ENCODE assay signal across 8 cellular contexts in the genomic region with DNA sequence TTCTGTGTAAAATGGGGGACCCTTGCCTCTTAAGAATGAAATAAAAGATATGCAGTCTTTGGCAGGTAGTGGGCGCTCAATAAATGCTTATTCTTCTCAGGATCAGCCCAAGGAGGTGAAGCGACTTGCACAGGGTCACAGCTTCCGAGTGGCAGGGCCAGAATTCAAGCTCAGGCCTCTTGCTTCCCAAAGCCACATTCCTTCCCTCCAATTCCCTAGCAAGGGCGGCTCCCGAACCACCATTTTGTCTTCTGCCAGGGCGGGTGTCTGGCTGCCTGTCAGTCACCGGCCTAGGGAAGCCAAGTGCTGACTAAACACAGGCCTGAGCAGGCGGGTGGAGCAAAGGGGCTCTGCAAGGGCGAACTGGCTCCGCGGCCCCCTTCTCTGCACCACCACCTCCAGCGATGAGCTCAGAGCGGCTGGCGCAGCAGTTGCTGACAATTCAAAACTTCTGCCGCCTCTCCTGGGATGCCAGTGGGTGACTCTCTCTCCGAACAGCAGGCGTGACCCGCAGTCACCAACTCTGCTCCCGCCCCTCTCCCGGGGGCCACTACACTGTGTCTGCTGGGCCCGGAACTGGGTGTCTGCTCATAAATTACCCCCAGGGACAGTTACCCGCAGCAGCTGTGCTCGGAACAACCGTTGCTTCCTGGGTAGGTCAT. TPM values are rescaled to one million over a fixed set of nuclear protein-coding genes. Genes with fewer than 3 reads are reported as not detected.
A peak's percentile ranks its signal among the peaks of the same experiment; 100 is the strongest.
DNase-seq lines count a peak whose midpoint lies in the region; ATAC-seq, FAIRE-seq and TF ChIP-seq lines count a peak whose summit lies in the region.

No MANE protein-coding gene starts in this region.

- FAIRE-seq in pancreas (lab: Jason Lieb, UNC) = no peak

- no peaks in the 10 kb centered on the region for H3K9me3 Mint-ChIP-seq in activated CD8-positive, alpha-beta memory T cell treated with anti-CD3 and anti-CD28 coated beads, Interleukin-2, amount 10 ng/mL, durations not matched to agents 7 days and 5 days (ENCODE audit: low read depth)
- H3K9me3 Mint-ChIP-seq in glutamatergic neuron (ENCODE audit: unreplicated experiment) = peaks cover 2% of the 10 kb centered on the region

- no peaks in the 10 kb centered on the region for H3K9me3 ChIP-seq in pancreas

- H3K27ac ChIP-seq in pancreas = peak overlapping the region in 2 of 4 donors; percentile 44 to 63

- H3K27ac Mint-ChIP-seq in activated CD8-positive, alpha-beta memory T cell treated with anti-CD3 and anti-CD28 coated beads, Interleukin-2, amount 10 ng/mL, durations not matched to agents 7 days and 5 days = peak overlapping the region; percentile 71
- peak overlapping the region; percentile 43 for H3K27ac Mint-ChIP-seq in glutamatergic neuron (ENCODE audit: unreplicated experiment)

- TF ChIP-seq CTCF in AG04449 (IDR thresholded peaks at IDR 0.05; ENCODE audit: insufficient read depth, low read length, missing control alignments) (peak; percentile 7), glutamatergic neuron (IDR thresholded peaks at IDR 0.05; ENCODE audit: partially characterized antibody, unreplicated experiment) (no peak), pancreas (IDR thresholded peaks at IDR 0.05) (no peak)

- H3K4me1 Mint-ChIP-seq in activated CD8-positive, alpha-beta memory T cell treated with anti-CD3 and anti-CD28 coated beads, Interleukin-2, amount 10 ng/mL, durations not matched to agents 7 days and 5 days = peaks cover 11% of the 10 kb centered on the region
- peaks cover 21% of the 10 kb centered on the region for H3K4me1 Mint-ChIP-seq in glutamatergic neuron (ENCODE audit: low read depth, unreplicated experiment)

- H3K27me3 ChIP-seq in pancreas = no peaks in the 10 kb centered on the region

- peaks cover 0 to 19% (median 0%) of the 10 kb centered on the region in 3 donors for H3K36me3 ChIP-seq in pancreas

- TF ChIP-seq POLR2A in GM19193 (IDR thresholded peaks at IDR 0.05; ENCODE audit: extremely low read depth, insufficient read depth, insufficient read length) = peak; percentile 39

- no peak overlapping the region for H3K4me3 Mint-ChIP-seq in activated CD8-positive, alpha-beta memory T cell treated with anti-CD3 and anti-CD28 coated beads, Interleukin-2, amount 10 ng/mL, durations not matched to agents 7 days and 5 days
- no peak overlapping the region for H3K4me3 Mint-ChIP-seq in glutamatergic neuron (ENCODE audit: unreplicated experiment)

- DNase-seq in AG04449 (ENCODE audit: low read depth, low spot score) = no peak
- DNase-seq in activated CD8-positive, alpha-beta memory T cell treated with anti-CD3 and anti-CD28 coated beads, Interleukin-2, amount 10 ng/mL, durations not matched to agents 7 days and 5 days = no peak
- no peak for DNase-seq in glutamatergic neuron
- DNase-seq in pancreas = no peak
- no peak for DNase-seq in NCI-H446 treated with DMSO at 0.1 percent for 48 hours (lab: John Stamatoyannopoulos, UW)

- POLR2A ChIA-PET in AG04449 (lab: Yijun Ruan, JAX) = interaction anchor here (0.6 kb wide), 1 partner anchor 201 kb away, joined by 3 read pairs; a partner anchor contains a TSS

- no peaks in the 10 kb centered on the region for H3K27me3 Mint-ChIP-seq in activated CD8-positive, alpha-beta memory T cell treated with anti-CD3 and anti-CD28 coated beads, Interleukin-2, amount 10 ng/mL, durations not matched to agents 7 days and 5 days
- peaks cover 5% of the 10 kb centered on the region for H3K27me3 Mint-ChIP-seq in glutamatergic neuron (ENCODE audit: unreplicated experiment)

- CTCF ChIA-PET in AG04449 (lab: Yijun Ruan, JAX) = interaction anchor here (1.0 to 15.7 kb wide), 15 partner anchors 9 to 263 kb away, joined by 3 to 671 read pairs (median 6); a partner anchor contains a TSS
- CTCF ChIA-PET in activated CD8-positive, alpha-beta memory T cell treated with anti-CD3 and anti-CD28 coated beads, Interleukin-2, amount 10 ng/mL, durations not matched to agents 7 days and 5 days (lab: Charles Lee) = interaction anchor here (1.0 to 14.3 kb wide), 12 partner anchors 10 to 204 kb away, joined by 3 to 331 read pairs (median 4); a partner anchor contains a TSS

- WGBS in pancreas, 2 donors = 80 to 85% methylated on average over 24 of the region's 24 CpGs

- peaks cover 5% of the 10 kb centered on the region for H3K36me3 Mint-ChIP-seq in activated CD8-positive, alpha-beta memory T cell treated with anti-CD3 and anti-CD28 coated beads, Interleukin-2, amount 10 ng/mL, durations not matched to agents 7 days and 5 days
- no peaks in the 10 kb centered on the region for H3K36me3 Mint-ChIP-seq in glutamatergic neuron (ENCODE audit: unreplicated experiment)

- peak; percentile 44 for ATAC-seq in activated CD8-positive, alpha-beta memory T cell treated with anti-CD3 and anti-CD28 coated beads, Interleukin-2, amount 10 ng/mL, durations not matched to agents 7 days and 5 days
- peak in 3 of 4 donors; percentile 6 to 16 (median 12) for ATAC-seq in pancreas
- ATAC-seq in GM21526 (IDR thresholded peaks at IDR 0.05; ENCODE audit: low FRiP score, unreplicated experiment) = no peak
- ATAC-seq in HG02852 (IDR thresholded peaks at IDR 0.05; ENCODE audit: unreplicated experiment) = no peak

- H3K4me1 ChIP-seq in pancreas = peaks cover 0 to 10% (median 0%) of the 10 kb centered on the region in 3 donors

- H3K4me3 ChIP-seq in AG04449 (ENCODE audit: low read depth, low read length) (no peak overlapping the region), pancreas (no peak overlapping the region)

- intact Hi-C loops in pancreas (cut with DNase I) = loop anchor here in 1 of 3 donors (5.0 kb wide), 1 partner anchor 204 kb away; no protein-coding TSS in a partner anchor

RNA-seq across cellular contexts. Expression of a gene that starts 10.8 kb away (rescaled TPM):
- total RNA-seq in activated CD8-positive, alpha-beta memory T cell treated with anti-CD3 and anti-CD28 coated beads, Interleukin-2, amount 10 ng/mL, durations not matched to agents 7 days and 5 days = under 1 TPM; 0.44 to 0.49 TPM
- total RNA-seq in glutamatergic neuron (ENCODE audit: unreplicated experiment) = 1.5 TPM
- total RNA-seq in pancreas = under 1 TPM in 3 of 6 donors, not detected in 3; 0.09 to 0.28 (median 0.21) TPM
- polyA plus RNA-seq in pancreas = under 1 TPM; 0.30 to 0.52 TPM

RNA-seq across cellular contexts. Expression of a gene that starts 20.1 kb away (rescaled TPM):
- not detected for total RNA-seq in activated CD8-positive, alpha-beta memory T cell treated with anti-CD3 and anti-CD28 coated beads, Interleukin-2, amount 10 ng/mL, durations not matched to agents 7 days and 5 days
- not detected for total RNA-seq in glutamatergic neuron (ENCODE audit: unreplicated experiment)
- under 1 TPM in 4 of 6 donors, not detected in 2; 0.19 to 0.66 (median 0.44) TPM for total RNA-seq in pancreas
- polyA plus RNA-seq in pancreas = under 1 TPM; 0.54 to 0.76 TPM

RNA-seq across cellular contexts. Expression of a gene that starts 28.6 kb away (rescaled TPM):
- not detected for total RNA-seq in activated CD8-positive, alpha-beta memory T cell treated with anti-CD3 and anti-CD28 coated beads, Interleukin-2, amount 10 ng/mL, durations not matched to agents 7 days and 5 days
- total RNA-seq in glutamatergic neuron (ENCODE audit: unreplicated experiment) (not detected), pancreas (1 to 10 TPM in 5 of 6 donors, under 1 TPM in 1; 0.39 to 8.5 (median 2.2) TPM)
- 10 to 100 TPM; 16.9 to 19.7 TPM for polyA plus RNA-seq in pancreas

RNA-seq across cellular contexts. Expression of a gene that starts 36.4 kb away (rescaled TPM):
- total RNA-seq in activated CD8-positive, alpha-beta memory T cell treated with anti-CD3 and anti-CD28 coated beads, Interleukin-2, amount 10 ng/mL, durations not matched to agents 7 days and 5 days = 10 to 100 TPM in 1 of 2 experiments, 1 to 10 TPM in 1; 7.4 to 10.6 TPM
- total RNA-seq in glutamatergic neuron (ENCODE audit: unreplicated experiment) (10.0 TPM), pancreas (10 to 100 TPM in 3 of 6 donors, 1 to 10 TPM in 3; 4.7 to 18.7 (median 9.8) TPM)
- polyA plus RNA-seq in pancreas = 10 to 100 TPM; 51.2 to 65.7 TPM

Comparison
In these comparisons a context has a peak if more than half of its experiments do, and no peak if none do; other contexts are left out.
1. ATAC-seq: peak in activated CD8-positive, alpha-beta memory T cell treated with anti-CD3 and anti-CD28 coated beads, Interleukin-2, amount 10 ng/mL, durations not matched to agents 7 days and 5 days (single experiment) and pancreas (3 of 4); none in GM21526 (single experiment) and HG02852 (single experiment).